26 cellular contexts compared by ENCODE assay signal in genomic region chr11:17642370-17642769, GRCh38.
"Had no signal": no experiment of that assay in that cellular context is flagged by ENCODE, and none has a peak within 500 bp of the region (broad histone marks: within the 10 kb centered on the region; RNA-seq: fewer than 3 reads in every experiment).

No MANE protein-coding gene starts in this region.

- DNase-seq: activated CD4-positive, alpha-beta memory T cell treated with anti-CD3 and anti-CD28 coated beads, Interleukin-2, amount 10 ng/mL, durations not matched to agents 7 days and 5 days; activated CD4-positive, alpha-beta T cell treated with anti-CD3 and anti-CD28 coated beads, Interleukin-2, amount 10 ng/mL, durations not matched to agents 7 days and 5 days; activated gamma-delta T cell treated with Interleukin-2 at 50 U/mL for 16 hours; activated naive CD4-positive, alpha-beta T cell treated with anti-CD3 and anti-CD28 coated beads, Interleukin-2, amount 50 U/mL, for 16 hours; activated T-cell treated with anti-CD3 and anti-CD28 coated beads, Interleukin-2, amount 50 U/mL, for 4 hours; amniotic stem cell; brain microvascular endothelial cell; caudate nucleus; cortex of kidney; effector memory CD8-positive, alpha-beta T cell; foreskin melanocyte; heart right ventricle; naive thymus-derived CD8-positive, alpha-beta T cell; posterior cingulate gyrus; right cardiac atrium; spleen; stimulated activated naive CD8-positive, alpha-beta T cell treated with anti-CD3 and anti-CD28 coated beads, Interleukin-15, Interleukin-2, amounts not matched to agents 100 U/mL and 50 U/mL, for 24 hours; testis; transverse colon; WERI-Rb-1 had no signal

- H3K4me3 ChIP-seq: heart right ventricle, spleen, testis, transverse colon had no signal

- H3K27me3 Mint-ChIP-seq: activated CD4-positive, alpha-beta memory T cell treated with anti-CD3 and anti-CD28 coated beads, Interleukin-2, amount 10 ng/mL, durations not matched to agents 7 days and 5 days had no signal

- H3K9me3 Mint-ChIP-seq: activated CD4-positive, alpha-beta memory T cell treated with anti-CD3 and anti-CD28 coated beads, Interleukin-2, amount 10 ng/mL, durations not matched to agents 7 days and 5 days; activated CD4-positive, alpha-beta T cell treated with anti-CD3 and anti-CD28 coated beads, Interleukin-2, amount 10 ng/mL, durations not matched to agents 7 days and 5 days; activated T-cell treated with anti-CD3 and anti-CD28 coated beads, Interleukin-2, amount 50 U/mL, for 4 hours; neural crest cell had no signal

- H3K9me3 ChIP-seq: testis, transverse colon had no signal

- FAIRE-seq: astrocyte, urothelium cell line had no signal

- H3K27ac Mint-ChIP-seq: activated CD4-positive, alpha-beta memory T cell treated with anti-CD3 and anti-CD28 coated beads, Interleukin-2, amount 10 ng/mL, durations not matched to agents 7 days and 5 days; activated CD4-positive, alpha-beta T cell treated with anti-CD3 and anti-CD28 coated beads, Interleukin-2, amount 10 ng/mL, durations not matched to agents 7 days and 5 days; activated T-helper 17 cell treated with anti-CD3 and anti-CD28 coated beads, Interleukin-2, amount 50 U/mL, for 72 hours; effector memory CD8-positive, alpha-beta T cell; memory B cell; naive thymus-derived CD8-positive, alpha-beta T cell had no signal

- H3K4me1 Mint-ChIP-seq: activated CD4-positive, alpha-beta memory T cell treated with anti-CD3 and anti-CD28 coated beads, Interleukin-2, amount 10 ng/mL, durations not matched to agents 7 days and 5 days; activated CD4-positive, alpha-beta T cell treated with anti-CD3 and anti-CD28 coated beads, Interleukin-2, amount 10 ng/mL, durations not matched to agents 7 days and 5 days; activated T-helper 17 cell treated with anti-CD3 and anti-CD28 coated beads, Interleukin-2, amount 50 U/mL, for 72 hours; memory B cell; neural crest cell had no signal

- H3K36me3 Mint-ChIP-seq: memory B cell had no signal

- H3K27me3 ChIP-seq: brain microvascular endothelial cell, testis, transverse colon had no signal

- ATAC-seq: activated CD4-positive, CD25-positive, alpha-beta regulatory T cell treated with anti-CD3 and anti-CD28 coated beads, Interleukin-2, amount 50 U/mL, for 24 hours; activated T-cell treated with anti-CD3 and anti-CD28 coated beads, Interleukin-2, amount 50 U/mL, for 4 hours; activated T-helper 17 cell treated with anti-CD3 and anti-CD28 coated beads, Interleukin-2, amount 50 U/mL, for 72 hours; effector memory CD8-positive, alpha-beta T cell; heart right ventricle; naive thymus-derived CD8-positive, alpha-beta T cell; right cardiac atrium; stimulated activated naive CD8-positive, alpha-beta T cell treated with anti-CD3 and anti-CD28 coated beads, Interleukin-15, Interleukin-2, amounts not matched to agents 100 U/mL and 50 U/mL, for 24 hours had no signal

- H3K4me1 ChIP-seq: heart right ventricle, spleen, testis, transverse colon had no signal

- H3K27ac ChIP-seq: brain microvascular endothelial cell, heart right ventricle, spleen, testis, transverse colon, WERI-Rb-1 had no signal

- H3K4me3 Mint-ChIP-seq: activated CD4-positive, alpha-beta memory T cell treated with anti-CD3 and anti-CD28 coated beads, Interleukin-2, amount 10 ng/mL, durations not matched to agents 7 days and 5 days; activated CD4-positive, alpha-beta T cell treated with anti-CD3 and anti-CD28 coated beads, Interleukin-2, amount 10 ng/mL, durations not matched to agents 7 days and 5 days; activated T-cell treated with anti-CD3 and anti-CD28 coated beads, Interleukin-2, amount 50 U/mL, for 4 hours; activated T-helper 17 cell treated with anti-CD3 and anti-CD28 coated beads, Interleukin-2, amount 50 U/mL, for 72 hours; effector memory CD8-positive, alpha-beta T cell; memory B cell; naive thymus-derived CD8-positive, alpha-beta T cell; neural crest cell had no signal

- H3K36me3 ChIP-seq: brain microvascular endothelial cell, heart right ventricle, spleen, transverse colon, WERI-Rb-1 had no signal
